Comparison of ENCODE assay signal across 24 cellular contexts in the genomic region with DNA sequence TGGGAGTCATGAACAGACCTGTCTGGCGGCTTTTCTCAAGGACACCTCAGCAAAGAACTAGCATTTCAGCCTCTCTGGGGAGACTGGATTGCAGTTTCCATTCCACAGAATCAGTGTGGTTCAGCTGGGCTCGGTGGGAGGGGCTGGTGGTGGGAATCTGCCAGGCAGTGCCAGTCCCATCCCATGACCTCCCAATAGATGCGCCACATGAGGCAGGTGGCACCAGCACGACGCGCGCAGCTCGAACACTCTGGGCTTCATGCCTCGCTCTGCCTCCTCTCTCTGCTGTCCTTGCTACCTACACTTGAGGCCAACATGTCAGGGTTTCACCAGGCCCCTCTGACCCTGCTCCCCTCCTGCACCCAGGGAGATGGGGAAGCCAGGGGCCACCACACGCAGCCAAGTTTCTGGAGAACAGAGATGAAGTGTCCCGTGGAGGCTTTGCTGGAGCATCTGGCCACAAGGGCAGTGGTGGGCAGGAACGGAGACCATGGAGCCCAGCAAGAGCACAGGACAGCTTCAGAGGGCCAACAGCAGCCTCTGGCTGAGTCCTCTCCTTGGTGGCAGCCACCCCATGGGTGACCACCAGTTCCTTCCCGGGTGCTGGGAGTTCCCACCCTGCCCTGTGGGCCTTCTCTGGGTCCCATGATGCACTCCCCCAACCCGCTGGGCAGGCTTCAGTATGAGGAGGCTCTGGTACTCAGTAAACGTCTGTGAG. TPM values are rescaled to one million over a fixed set of nuclear protein-coding genes. Genes with fewer than 3 reads are reported as not detected.
A peak's percentile ranks its signal among the peaks of the same experiment; 100 is the strongest.
DNase-seq lines count a peak whose midpoint lies in the region; ATAC-seq and TF ChIP-seq lines count a peak whose summit lies in the region.
"Had no signal": no experiment of that assay in that cellular context is flagged by ENCODE, and none has a peak within 500 bp of the region (broad histone marks: within the 10 kb centered on the region; RNA-seq: fewer than 3 reads in every experiment).

No MANE protein-coding gene starts in this region.

- H3K27me3 ChIP-seq in sigmoid colon = no peaks in the 10 kb centered on the region
- H3K27me3 ChIP-seq: foreskin keratinocyte, ovary, SJCRH30 had no signal

- H3K4me3 ChIP-seq in sigmoid colon = no peak overlapping the region
- H3K4me3 ChIP-seq: body of pancreas, left ventricle myocardium inferior, ovary, SJCRH30 had no signal

- no peak overlapping the region for H3K4me3 Mint-ChIP-seq in stimulated activated effector memory CD8-positive, alpha-beta T cell treated with anti-CD3 and anti-CD28 coated beads, Interleukin-12 subunit alpha, Interleukin-12 subunit beta, amount 100 ng/mL, for 72 hours
- H3K4me3 Mint-ChIP-seq: stimulated activated naive CD8-positive, alpha-beta T cell treated with anti-CD3 and anti-CD28 coated beads, Interleukin-15, Interleukin-2, amounts not matched to agents 100 ng/mL and 50 ng/mL, for 24 hours had no signal

- H3K9me3 Mint-ChIP-seq in stimulated activated effector memory CD8-positive, alpha-beta T cell treated with anti-CD3 and anti-CD28 coated beads, Interleukin-12 subunit alpha, Interleukin-12 subunit beta, amount 100 ng/mL, for 72 hours = no peaks in the 10 kb centered on the region
- H3K9me3 Mint-ChIP-seq: stimulated activated naive CD8-positive, alpha-beta T cell treated with anti-CD3 and anti-CD28 coated beads, Interleukin-15, Interleukin-2, amounts not matched to agents 100 ng/mL and 50 ng/mL, for 24 hours had no signal

- no peak for TF ChIP-seq CTCF in sigmoid colon (IDR thresholded peaks at IDR 0.05)

- DNase-seq in DMS 273 (lab: John Stamatoyannopoulos, UW; ENCODE audit: unreplicated experiment) (peak; percentile 26), DMS 273 treated with DMSO at 0.1 percent for 48 hours (lab: John Stamatoyannopoulos, UW) (no peak), anterior cingulate cortex (lab: John Stamatoyannopoulos, UW) (peak in 46 of 58 donors; percentile 14 to 88 (median 64)), inferior parietal cortex (ENCODE audit: extremely low spot score) (peak; percentile 53), sigmoid colon (peak; percentile 54), NCI-H526 (lab: John Stamatoyannopoulos, UW) (no peak), NCI-H1436 treated with DMSO at 0.1 percent for 48 hours (lab: John Stamatoyannopoulos, UW) (no peak)
- DNase-seq in stimulated activated effector memory CD8-positive, alpha-beta T cell treated with anti-CD3 and anti-CD28 coated beads, Interleukin-12 subunit alpha, Interleukin-12 subunit beta, amount 100 ng/mL, for 72 hours (ENCODE audit: low spot score in 2 of 2) = no peak
- DNase-seq: activated CD4-positive, alpha-beta T cell treated with anti-CD3 and anti-CD28 coated beads, Interleukin-2, amount 50 U/mL, for 4 hours; activated naive CD4-positive, alpha-beta T cell treated with anti-CD3 and anti-CD28 coated beads, Interleukin-2, amount 50 U/mL, for 16 hours; activated T-cell treated with anti-CD3 and anti-CD28 coated beads, Interleukin-2, amount 50 U/mL, for 1 hour; body of pancreas; dermis blood vessel endothelial cell; foreskin keratinocyte; GDM1; left ventricle myocardium inferior; NCI-H1105; NCI-H2171 treated with DMSO at 0.1 percent for 48 hours; NCI-H774; SJCRH30 had no signal

- H3K36me3 Mint-ChIP-seq in stimulated activated effector memory CD8-positive, alpha-beta T cell treated with anti-CD3 and anti-CD28 coated beads, Interleukin-12 subunit alpha, Interleukin-12 subunit beta, amount 100 ng/mL, for 72 hours = peaks cover 6% of the 10 kb centered on the region

- H3K27ac Mint-ChIP-seq in stimulated activated effector memory CD8-positive, alpha-beta T cell treated with anti-CD3 and anti-CD28 coated beads, Interleukin-12 subunit alpha, Interleukin-12 subunit beta, amount 100 ng/mL, for 72 hours = no peak overlapping the region
- H3K27ac Mint-ChIP-seq: stimulated activated naive CD8-positive, alpha-beta T cell treated with anti-CD3 and anti-CD28 coated beads, Interleukin-15, Interleukin-2, amounts not matched to agents 100 ng/mL and 50 ng/mL, for 24 hours had no signal

- 80 to 88% methylated on average over 15 of the region's 15 CpGs for WGBS in sigmoid colon, 2 donors

- TF ChIP-seq EP300 in sigmoid colon (IDR thresholded peaks at IDR 0.05) = no peak

- no peak for ATAC-seq in stimulated activated effector memory CD8-positive, alpha-beta T cell treated with anti-CD3 and anti-CD28 coated beads, Interleukin-12 subunit alpha, Interleukin-12 subunit beta, amount 100 ng/mL, for 72 hours
- ATAC-seq: body of pancreas, foreskin keratinocyte had no signal

- H3K9me3 ChIP-seq in sigmoid colon = no peaks in the 10 kb centered on the region
- H3K9me3 ChIP-seq: body of pancreas, left ventricle myocardium inferior, ovary, SJCRH30 had no signal

- H3K27ac ChIP-seq in sigmoid colon = no peak overlapping the region
- H3K27ac ChIP-seq: 22Rv1, body of pancreas, epithelial cell of prostate, foreskin keratinocyte, left ventricle myocardium inferior, ovary, SJCRH30 had no signal

- H3K36me3 ChIP-seq in sigmoid colon = no peaks in the 10 kb centered on the region
- H3K36me3 ChIP-seq: left ventricle myocardium inferior, ovary, SJCRH30 had no signal

- no peak for TF ChIP-seq POLR2A in sigmoid colon (IDR thresholded peaks at IDR 0.05)

- intact Hi-C loops in sigmoid colon (cut with DNase I) = loop anchor here (5.0 kb wide), 1 partner anchor 84 kb away; the partner anchor contains the start of gene CCM2

- peaks cover 0 to 19% (median 10%) of the 10 kb centered on the region in 4 donors for H3K4me1 ChIP-seq in sigmoid colon
- H3K4me1 ChIP-seq: foreskin keratinocyte, SJCRH30 had no signal

- H3K4me1 Mint-ChIP-seq in stimulated activated effector memory CD8-positive, alpha-beta T cell treated with anti-CD3 and anti-CD28 coated beads, Interleukin-12 subunit alpha, Interleukin-12 subunit beta, amount 100 ng/mL, for 72 hours = peaks cover 9% of the 10 kb centered on the region

RNA-seq across cellular contexts. Expression of gene NACAD, which starts 2.3 kb away (rescaled TPM):
- 1 to 10 TPM; 3.2 to 8.9 (median 4.9) TPM for total RNA-seq in sigmoid colon
- 1 to 10 TPM in 1 of 3 donors, under 1 TPM in 2; 0.23 to 1.9 (median 0.60) TPM for polyA plus RNA-seq in sigmoid colon

RNA-seq across cellular contexts. Expression of gene TBRG4, which starts 25.0 kb away (rescaled TPM):
- 10 to 100 TPM; 40.3 to 57.1 (median 46.8) TPM for total RNA-seq in sigmoid colon
- 10 to 100 TPM; 31.8 to 80.1 (median 44.6) TPM for polyA plus RNA-seq in sigmoid colon

Comparison
In these comparisons a context has a peak if more than half of its experiments do, and no peak if none do; other contexts are left out.
1. DNase-seq: peak in DMS 273 (single experiment), anterior cingulate cortex (46 of 58), inferior parietal cortex (single experiment) and sigmoid colon (single experiment); none in DMS 273 treated with DMSO at 0.1 percent for 48 hours (single experiment), NCI-H526 (0 of 2), NCI-H1436 treated with DMSO at 0.1 percent for 48 hours (single experiment) and stimulated activated effector memory CD8-positive, alpha-beta T cell treated with anti-CD3 and anti-CD28 coated beads, Interleukin-12 subunit alpha, Interleukin-12 subunit beta, amount 100 ng/mL, for 72 hours (0 of 2).